Comparison of ENCODE assay signal across 32 cellular contexts in genomic region chr1:213275293-213275692, GRCh38.
A peak's percentile ranks its signal among the peaks of the same experiment; 100 is the strongest.
DNase-seq lines count a peak whose midpoint lies in the region; FAIRE-seq and TF ChIP-seq lines count a peak whose summit lies in the region.
"Had no signal": no experiment of that assay in that cellular context is flagged by ENCODE, and none has a peak within 500 bp of the region (broad histone marks: within the 10 kb centered on the region; RNA-seq: fewer than 3 reads in every experiment).

No MANE protein-coding gene starts in this region.

- no peaks in the 10 kb centered on the region for H3K27me3 ChIP-seq in neural cell (ENCODE audit: insufficient read depth, low read depth, low read length)
- H3K27me3 ChIP-seq in prostate gland (replicated peaks; ENCODE audit: insufficient read depth), result no peaks in the 10 kb centered on the region
- H3K27me3 ChIP-seq: BE2C; BLaER1; BLaER1 treated with 17β-estradiol and CSF1 and Interleukin-3, amounts not matched to agents 10 nM and 100 nM had no signal

- H3K9ac ChIP-seq in neural cell (ENCODE audit: low read length), result no peak overlapping the region
- H3K9ac ChIP-seq: BLaER1; BLaER1 treated with 17β-estradiol and CSF1 and Interleukin-3, amounts not matched to agents 10 nM and 100 nM had no signal

- H3K4me2 ChIP-seq in neural cell (ENCODE audit: low read length), result no peak overlapping the region
- H3K4me2 ChIP-seq: A549; BLaER1; BLaER1 treated with 17β-estradiol and CSF1 and Interleukin-3, amounts not matched to agents 10 nM and 100 nM had no signal

- no peaks in the 10 kb centered on the region for H3K9me2 ChIP-seq in neural cell (ENCODE audit: insufficient read depth, low read length)

- TF ChIP-seq RAD21 in neural cell (conservative IDR thresholded peaks at IDR 0.05), result no peak

- H2AFZ ChIP-seq in neural cell (ENCODE audit: low read depth, low read length), result no peak overlapping the region

- no peak for TF ChIP-seq POLR2A in prostate gland (IDR thresholded peaks at IDR 0.05)

- H3K27ac ChIP-seq in neural cell (ENCODE audit: low read length), result no peak overlapping the region
- H3K27ac ChIP-seq in prostate gland, result no peak overlapping the region
- H3K27ac ChIP-seq: 22Rv1; A549; BLaER1; BLaER1 treated with 17β-estradiol and CSF1 and Interleukin-3, amounts not matched to agents 10 nM and 100 nM; C4-2B had no signal

- no peaks in the 10 kb centered on the region for H4K20me1 ChIP-seq in neural cell (ENCODE audit: insufficient read depth)
- H4K20me1 ChIP-seq: BLaER1; BLaER1 treated with 17β-estradiol and CSF1 and Interleukin-3, amounts not matched to agents 10 nM and 100 nM had no signal

- DNase-seq in D721Med (ENCODE audit: insufficient read length, low spot score), result no peak
- DNase-seq in NCI-H1930 (lab: John Stamatoyannopoulos, UW), result no peak
- no peak for DNase-seq in prostate gland (ENCODE audit: low spot score)
- no peak for DNase-seq in kidney tubule cell (ENCODE audit: low spot score)
- DNase-seq: 8988T; ACHN; AML-193; BE2C; C1 segment of cervical spinal cord; Caco-2; Calu3; CD4-positive, alpha-beta memory T cell; CD4-positive, alpha-beta T cell; CD4-positive, CD25-positive, alpha-beta regulatory T cell; CD8-positive, alpha-beta memory T cell; CD8-positive, alpha-beta T cell; COR-L47; DMS 273 treated with DMSO at 0.1 percent for 48 hours; DMS153; DMS53; DMS79; DMS79 treated with DMSO at 0.1 percent for 48 hours; DND-41; EL had no signal

- no peaks in the 10 kb centered on the region for H3K79me2 ChIP-seq in neural cell (replicated peaks; ENCODE audit: insufficient read depth, low read length)

- peak; percentile 90 for TF ChIP-seq EP300 in neural cell (conservative IDR thresholded peaks at IDR 0.05; ENCODE audit: poor library complexity, severe bottlenecking)

- H3K9me3 ChIP-seq in neural cell (ENCODE audit: low read length), result no peaks in the 10 kb centered on the region
- no peaks in the 10 kb centered on the region for H3K9me3 ChIP-seq in prostate gland
- H3K9me3 ChIP-seq: A549; BE2C; BLaER1; BLaER1 treated with 17β-estradiol and CSF1 and Interleukin-3, amounts not matched to agents 10 nM and 100 nM; Caco-2 had no signal

- H3K36me3 ChIP-seq in neural cell (ENCODE audit: insufficient read depth, low read length) (no peaks in the 10 kb centered on the region), prostate gland (no peaks in the 10 kb centered on the region)
- H3K36me3 ChIP-seq: BE2C, BLaER1 had no signal

- WGBS in prostate gland, result 98% methylated on average over 1 of the region's 1 CpG

- FAIRE-seq in D721Med (lab: Jason Lieb, UNC) (peak; percentile 77), TTC549 (lab: Jason Lieb, UNC) (peak; percentile 45)
- FAIRE-seq: A204.1, A549 had no signal

- no peaks in the 10 kb centered on the region for H3K4me1 ChIP-seq in prostate gland (replicated peaks)
- H3K4me1 ChIP-seq: A549, BE2C, BLaER1 had no signal

- no peak for TF ChIP-seq CTCF in D721Med (IDR thresholded peaks at IDR 0.05; ENCODE audit: insufficient read depth, missing control alignments)
- TF ChIP-seq CTCF in neural cell (IDR thresholded peaks at IDR 0.05; ENCODE audit: poor library complexity, severe bottlenecking), result no peak
- TF ChIP-seq CTCF in prostate gland (IDR thresholded peaks at IDR 0.05), result no peak

- intact Hi-C loops in prostate gland (cut with DNase I), result no loop called here

- H3F3A ChIP-seq in neural cell (ENCODE audit: insufficient read depth, low read length, poor library complexity, severe bottlenecking), result no peaks in the 10 kb centered on the region

- H3K4me3 ChIP-seq in neural cell (ENCODE audit: low read length) (no peak overlapping the region), prostate gland (no peak overlapping the region)
- H3K4me3 ChIP-seq: A549; BLaER1; BLaER1 treated with 17β-estradiol and CSF1 and Interleukin-3, amounts not matched to agents 10 nM and 100 nM had no signal

TF ChIP-seq in neural cell, 6 proteins besides CTCF, POLR2A, EP300 and RAD21:
- no peak for TF ChIP-seq MXI1 (conservative IDR thresholded peaks at IDR 0.05; ENCODE audit: poor library complexity, severe bottlenecking)
- TF ChIP-seq POLR2AphosphoS5 (IDR thresholded peaks at IDR 0.05), result peak; percentile 56
